Comparison of ENCODE assay signal across 9 cellular contexts in genomic region chr21:14773777-14774345, GRCh38.
DNase-seq lines count a peak whose midpoint lies in the region; ATAC-seq and TF ChIP-seq lines count a peak whose summit lies in the region.
"Had no signal": no experiment of that assay in that cellular context is flagged by ENCODE, and none has a peak within 500 bp of the region (broad histone marks: within the 10 kb centered on the region; RNA-seq: fewer than 3 reads in every experiment).

No MANE protein-coding gene starts in this region.

- H3K36me3 Mint-ChIP-seq in activated CD8-positive, alpha-beta T cell treated with anti-CD3 and anti-CD28 coated beads, Interleukin-2, amount 10 ng/mL, durations not matched to agents 7 days and 5 days (ENCODE audit: low read depth), result no peaks in the 10 kb centered on the region
- H3K36me3 Mint-ChIP-seq in progenitor cell of endocrine pancreas (ENCODE audit: insufficient read depth), result no peaks in the 10 kb centered on the region
- H3K36me3 Mint-ChIP-seq: activated naive CD4-positive, alpha-beta T cell treated with anti-CD3 and anti-CD28 coated beads, Interleukin-2, amount 50 U/mL, for 24 hours had no signal

- no peak overlapping the region for H3K4me3 ChIP-seq in esophagus muscularis mucosa

- CTCF ChIA-PET in activated CD8-positive, alpha-beta T cell treated with anti-CD3 and anti-CD28 coated beads, Interleukin-2, amount 10 ng/mL, durations not matched to agents 7 days and 5 days (lab: Charles Lee), result interaction anchor here (0.8 to 1.8 kb wide), 4 partner anchors 11 to 371 kb away, joined by 3 to 12 read pairs (median 4); no protein-coding TSS in a partner anchor

- no peak for TF ChIP-seq EP300 in esophagus muscularis mucosa (IDR thresholded peaks at IDR 0.05)

- DNase-seq in NCI-H526 (lab: John Stamatoyannopoulos, UW) (peak; percentile 3 to 65), esophagus muscularis mucosa (ENCODE audit: extremely low spot score) (no peak), progenitor cell of endocrine pancreas (ENCODE audit: low spot score, unreplicated experiment) (no peak), hepatic stellate cell (ENCODE audit: low spot score) (no peak), superior temporal gyrus (ENCODE audit: extremely low spot score) (no peak), cerebellum (ENCODE audit: low spot score) (no peak)
- DNase-seq in activated CD8-positive, alpha-beta T cell treated with anti-CD3 and anti-CD28 coated beads, Interleukin-2, amount 10 ng/mL, durations not matched to agents 7 days and 5 days, result peak; percentile 74

- peaks cover 14% of the 10 kb centered on the region for H3K4me1 Mint-ChIP-seq in activated CD8-positive, alpha-beta T cell treated with anti-CD3 and anti-CD28 coated beads, Interleukin-2, amount 10 ng/mL, durations not matched to agents 7 days and 5 days (ENCODE audit: low read depth)
- H3K4me1 Mint-ChIP-seq in progenitor cell of endocrine pancreas (ENCODE audit: low read depth), result peaks cover 18% of the 10 kb centered on the region
- H3K4me1 Mint-ChIP-seq: activated naive CD4-positive, alpha-beta T cell treated with anti-CD3 and anti-CD28 coated beads, Interleukin-2, amount 50 U/mL, for 24 hours had no signal

- TF ChIP-seq CTCF in esophagus muscularis mucosa (IDR thresholded peaks at IDR 0.05), result peak; percentile 21 to 44 (median 33)
- peak; percentile 45 for TF ChIP-seq CTCF in progenitor cell of endocrine pancreas (IDR thresholded peaks at IDR 0.05; ENCODE audit: unreplicated experiment)

- WGBS in esophagus muscularis mucosa, result 43% methylated on average over 5 of the region's 5 CpGs

- no peak overlapping the region for H3K4me3 Mint-ChIP-seq in activated CD8-positive, alpha-beta T cell treated with anti-CD3 and anti-CD28 coated beads, Interleukin-2, amount 10 ng/mL, durations not matched to agents 7 days and 5 days
- no peak overlapping the region for H3K4me3 Mint-ChIP-seq in progenitor cell of endocrine pancreas (ENCODE audit: low read depth)
- H3K4me3 Mint-ChIP-seq: activated naive CD4-positive, alpha-beta T cell treated with anti-CD3 and anti-CD28 coated beads, Interleukin-2, amount 50 U/mL, for 24 hours had no signal

- peaks cover 2% of the 10 kb centered on the region for H3K27me3 Mint-ChIP-seq in activated CD8-positive, alpha-beta T cell treated with anti-CD3 and anti-CD28 coated beads, Interleukin-2, amount 10 ng/mL, durations not matched to agents 7 days and 5 days (ENCODE audit: low read depth)
- H3K27me3 Mint-ChIP-seq in progenitor cell of endocrine pancreas, result no peaks in the 10 kb centered on the region

- TF ChIP-seq POLR2A in esophagus muscularis mucosa (IDR thresholded peaks at IDR 0.05; ENCODE audit: low read depth), result no peak

- H3K27ac Mint-ChIP-seq in activated CD8-positive, alpha-beta T cell treated with anti-CD3 and anti-CD28 coated beads, Interleukin-2, amount 10 ng/mL, durations not matched to agents 7 days and 5 days, result no peak overlapping the region
- no peak overlapping the region for H3K27ac Mint-ChIP-seq in progenitor cell of endocrine pancreas
- H3K27ac Mint-ChIP-seq: activated naive CD4-positive, alpha-beta T cell treated with anti-CD3 and anti-CD28 coated beads, Interleukin-2, amount 50 U/mL, for 24 hours had no signal

- POLR2A ChIA-PET in activated CD8-positive, alpha-beta T cell treated with anti-CD3 and anti-CD28 coated beads, Interleukin-2, amount 10 ng/mL, durations not matched to agents 7 days and 5 days (lab: Charles Lee), result interaction anchor here (0.7 kb wide), 1 partner anchor 240 kb away, joined by 4 read pairs; no protein-coding TSS in a partner anchor

- no peaks in the 10 kb centered on the region for H3K9me3 Mint-ChIP-seq in activated CD8-positive, alpha-beta T cell treated with anti-CD3 and anti-CD28 coated beads, Interleukin-2, amount 10 ng/mL, durations not matched to agents 7 days and 5 days (ENCODE audit: insufficient read depth)
- peaks cover 3% of the 10 kb centered on the region for H3K9me3 Mint-ChIP-seq in progenitor cell of endocrine pancreas (ENCODE audit: low read depth)

- no peaks in the 10 kb centered on the region for H3K27me3 ChIP-seq in esophagus muscularis mucosa

- no peaks in the 10 kb centered on the region for H3K36me3 ChIP-seq in esophagus muscularis mucosa

- no peaks in the 10 kb centered on the region for H3K4me1 ChIP-seq in esophagus muscularis mucosa

- no peak overlapping the region for H3K27ac ChIP-seq in esophagus muscularis mucosa (replicated peaks in 1 of 4)

- intact Hi-C loops in esophagus muscularis mucosa (cut with DNase I), result no loop called here

- peaks cover 0 to 4% (median 0%) of the 10 kb centered on the region in 4 donors for H3K9me3 ChIP-seq in esophagus muscularis mucosa

- ATAC-seq in GM18517 (IDR thresholded peaks at IDR 0.05; ENCODE audit: unreplicated experiment), result peak; percentile 49
- ATAC-seq in activated CD8-positive, alpha-beta T cell treated with anti-CD3 and anti-CD28 coated beads, Interleukin-2, amount 10 ng/mL, durations not matched to agents 7 days and 5 days, result no peak

Comparison
In these comparisons a context has a peak if more than half of its experiments do, and no peak if none do; other contexts are left out.
1. DNase-seq: peak in NCI-H526 (2 of 2) and activated CD8-positive, alpha-beta T cell treated with anti-CD3 and anti-CD28 coated beads, Interleukin-2, amount 10 ng/mL, durations not matched to agents 7 days and 5 days (single experiment); none in esophagus muscularis mucosa (single experiment), progenitor cell of endocrine pancreas (single experiment), hepatic stellate cell (single experiment), superior temporal gyrus (single experiment) and cerebellum (single experiment).